Comparison of ENCODE assay signal across 8 cellular contexts in the genomic region with DNA sequence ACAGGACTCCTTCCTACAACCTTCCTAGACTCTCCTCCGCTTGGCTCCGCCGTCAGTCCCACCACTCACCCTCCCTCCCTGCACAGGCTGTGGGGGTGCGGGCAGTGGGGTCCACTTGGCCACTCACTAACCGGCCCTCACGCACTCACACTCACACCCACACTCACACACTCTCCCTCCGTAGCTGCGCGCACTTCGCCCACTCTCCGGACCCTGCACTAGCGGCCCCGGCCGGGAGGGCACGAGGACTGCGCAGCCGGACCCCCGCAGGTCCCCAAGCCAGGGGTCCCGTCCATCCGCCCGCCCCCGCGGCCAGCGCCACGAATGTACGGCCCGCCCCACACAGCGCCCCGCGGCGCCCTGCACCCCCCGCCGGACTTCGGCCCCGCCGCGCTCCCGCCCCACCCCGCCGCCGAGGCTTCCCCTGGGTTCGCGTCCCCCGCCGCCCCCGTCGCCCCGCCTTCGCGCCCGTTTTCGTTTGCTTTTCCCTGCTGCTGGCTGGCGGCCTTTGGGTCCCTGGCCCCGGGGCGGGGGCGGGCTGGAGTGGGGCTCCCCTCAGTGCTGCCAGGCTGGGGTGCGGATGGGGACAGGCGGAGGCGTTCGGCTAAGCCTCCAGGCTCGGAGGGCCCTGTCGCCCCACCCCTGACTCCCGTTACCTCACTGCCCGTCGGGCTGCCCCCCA. TPM values are rescaled to one million over a fixed set of nuclear protein-coding genes. Genes with fewer than 3 reads are reported as not detected.
DNase-seq lines count a peak whose midpoint lies in the region; ATAC-seq and TF ChIP-seq lines count a peak whose summit lies in the region.

No MANE protein-coding gene starts in this region.

- peaks cover 20% of the 10 kb centered on the region for H3K27me3 Mint-ChIP-seq in endothelial cell (ENCODE audit: unreplicated experiment)

- ATAC-seq in psoas muscle (peak in 2 of 4 donors; percentile 24 to 26), HG03457 (IDR thresholded peaks at IDR 0.05; ENCODE audit: unreplicated experiment) (no peak)

- no peak overlapping the region for H3K27ac Mint-ChIP-seq in endothelial cell (ENCODE audit: unreplicated experiment)

- no peaks in the 10 kb centered on the region for H3K9me3 Mint-ChIP-seq in endothelial cell (ENCODE audit: unreplicated experiment)

- H3K36me3 ChIP-seq in psoas muscle (ENCODE audit: insufficient read depth in 1 of 2, low read depth in 1 of 2), result no peaks in the 10 kb centered on the region

- no peak overlapping the region for H3K27ac ChIP-seq in psoas muscle

- TF ChIP-seq CTCF in GM10266 (IDR thresholded peaks at IDR 0.05; ENCODE audit: control insufficient read depth, insufficient read depth, low read depth, missing control alignments), result no peak
- TF ChIP-seq CTCF in endothelial cell (IDR thresholded peaks at IDR 0.05; ENCODE audit: unreplicated experiment), result no peak
- no peak for TF ChIP-seq CTCF in psoas muscle (IDR thresholded peaks at IDR 0.05)

- DNase-seq in GM10266 (ENCODE audit: extremely low spot score) (peak; percentile 77), endothelial cell (ENCODE audit: low spot score) (no peak), psoas muscle (no peak), NCI-H510A treated with DMSO at 0.1 percent for 48 hours (lab: John Stamatoyannopoulos, UW) (no peak), amniotic stem cell (lab: John Stamatoyannopoulos, UW) (no peak), cerebellar cortex (ENCODE audit: low spot score) (no peak)
- peak; percentile 29 to 39 for DNase-seq in activated CD4-positive, alpha-beta T cell treated with anti-CD3 and anti-CD28 coated beads for 4 hours

- 3 to 4% (median 3%) methylated on average over 31 to 65 of the region's 65 CpGs for WGBS in psoas muscle, 3 donors

- no peaks in the 10 kb centered on the region for H3K4me1 ChIP-seq in psoas muscle

- H3K4me3 ChIP-seq in psoas muscle, result peak overlapping the region; percentile 59

- H3K27me3 ChIP-seq in psoas muscle (ENCODE audit: insufficient read depth in 3 of 3, low read length in 2 of 3), result peaks cover 0 to 51% (median 21%) of the 10 kb centered on the region in 3 donors

- intact Hi-C loops in psoas muscle (cut with DNase I), result no loop called here

- H3K9me3 ChIP-seq in psoas muscle, result no peaks in the 10 kb centered on the region

- no peaks in the 10 kb centered on the region for H3K36me3 Mint-ChIP-seq in endothelial cell (ENCODE audit: low read depth, unreplicated experiment)

- peaks cover 7% of the 10 kb centered on the region for H3K4me1 Mint-ChIP-seq in endothelial cell (ENCODE audit: unreplicated experiment)

- peak overlapping the region; percentile 67 for H3K4me3 Mint-ChIP-seq in endothelial cell (ENCODE audit: unreplicated experiment)

RNA-seq across cellular contexts. Expression of gene SLC22A7, which starts 23.0 kb away (rescaled TPM):
- not detected for total RNA-seq in endothelial cell (ENCODE audit: unreplicated experiment)
- not detected for total RNA-seq in psoas muscle
- not detected for polyA plus RNA-seq in psoas muscle

RNA-seq across cellular contexts. Expression of gene TTBK1, which starts 31.8 kb away (rescaled TPM):
- total RNA-seq in endothelial cell (ENCODE audit: unreplicated experiment) (1.0 TPM), psoas muscle (not detected)
- under 1 TPM in 2 of 3 donors, not detected in 1; 0.01 to 0.03 TPM for polyA plus RNA-seq in psoas muscle

RNA-seq across cellular contexts. Expression of gene CRIP3, which starts 33.6 kb away (rescaled TPM):
- total RNA-seq in endothelial cell (ENCODE audit: unreplicated experiment) (1.1 TPM), psoas muscle (under 1 TPM in 1 of 4 donors, not detected in 3; 0.47 TPM)
- polyA plus RNA-seq in psoas muscle, result under 1 TPM; 0.05 to 0.15 (median 0.09) TPM

RNA-seq across cellular contexts. Expression of gene DNPH1, which starts 45.8 kb away (rescaled TPM):
- total RNA-seq in endothelial cell (ENCODE audit: unreplicated experiment), result 4.5 TPM
- 10 to 100 TPM; 20.7 to 61.9 (median 37.2) TPM for total RNA-seq in psoas muscle
- 10 to 100 TPM; 52.5 to 83.6 (median 55.9) TPM for polyA plus RNA-seq in psoas muscle

Comparison
In these comparisons a context has a peak if more than half of its experiments do, and no peak if none do; other contexts are left out.
1. DNase-seq: peak in GM10266 (single experiment) and activated CD4-positive, alpha-beta T cell treated with anti-CD3 and anti-CD28 coated beads for 4 hours (2 of 2); none in endothelial cell (single experiment), psoas muscle (0 of 2), NCI-H510A treated with DMSO at 0.1 percent for 48 hours (single experiment), amniotic stem cell (single experiment) and cerebellar cortex (single experiment).